In genomic region chr6:34106900-34107299, GRCh38 we compare ENCODE assay signal across 21 cellular contexts. TPM values are rescaled to one million over a fixed set of nuclear protein-coding genes. Genes with fewer than 3 reads are reported as not detected.
DNase-seq lines count a peak whose midpoint lies in the region; TF ChIP-seq lines count a peak whose summit lies in the region.
"Had no signal": no experiment of that assay in that cellular context is flagged by ENCODE, and none has a peak within 500 bp of the region (broad histone marks: within the 10 kb centered on the region; RNA-seq: fewer than 3 reads in every experiment).

No MANE protein-coding gene starts in this region.

- H3K4me1 ChIP-seq in HEK293 (ENCODE audit: control insufficient read depth, insufficient read depth, low read length) (no peaks in the 10 kb centered on the region), neuronal stem cell (ENCODE audit: control insufficient read depth in 2 of 2, insufficient read depth in 1 of 2, low read depth in 1 of 2, low read length in 2 of 2) (no peaks in the 10 kb centered on the region)
- H3K4me1 ChIP-seq in CD4-positive, alpha-beta memory T cell (ENCODE audit: insufficient read depth, low read length) = no peaks in the 10 kb centered on the region
- H3K4me1 ChIP-seq: BE2C, Caco-2 had no signal

- DNase-seq in ELF-1 (ENCODE audit: low read depth, low spot score) = peak; percentile 39
- peak; percentile 80 for DNase-seq in NCI-H69 (lab: John Stamatoyannopoulos, UW)
- DNase-seq in neuronal stem cell (ENCODE audit: low spot score) = no peak
- DNase-seq in central memory CD4-positive, alpha-beta T cell = no peak
- no peak for DNase-seq in NCI-H1092 (lab: John Stamatoyannopoulos, UW)
- DNase-seq in CD4-positive, alpha-beta memory T cell = no peak
- DNase-seq: 8988T; ACHN; BE2C; C1 segment of cervical spinal cord; Caco-2; Calu3; CD4-positive, CD25-positive, alpha-beta regulatory T cell; CD8-positive, alpha-beta T cell; DMS79 treated with DMSO at 0.1 percent for 48 hours; GDM1 had no signal

- H3K79me1 ChIP-seq in neuronal stem cell (ENCODE audit: low read depth, low read length) = no peaks in the 10 kb centered on the region

- H3K27ac ChIP-seq in HEK293 (ENCODE audit: extremely low read depth, low read depth, low read length) (no peak overlapping the region), neuronal stem cell (replicated peaks; ENCODE audit: low read length) (no peak overlapping the region)
- H3K27ac ChIP-seq in CD4-positive, alpha-beta memory T cell (ENCODE audit: low read depth, low read length) = no peak overlapping the region
- H3K27ac ChIP-seq: BLaER1 had no signal

- H3K23ac ChIP-seq in neuronal stem cell (ENCODE audit: low read depth, low read length, poor library complexity) = peak overlapping the region; percentile 38

- intact Hi-C loops in CD4-positive, alpha-beta memory T cell (cut with micrococcal nuclease) = no loop called here

- no peak overlapping the region for H3K18ac ChIP-seq in neuronal stem cell (ENCODE audit: low read length)

- H3K4me2 ChIP-seq in neuronal stem cell (ENCODE audit: insufficient read depth, low read length, poor library complexity, severe bottlenecking) = no peak overlapping the region
- H3K4me2 ChIP-seq: BLaER1 had no signal

- H2BK15ac ChIP-seq in neuronal stem cell (ENCODE audit: low read length) = no peak overlapping the region

- H3K27me3 Mint-ChIP-seq in CD4-positive, alpha-beta memory T cell = peaks cover 14 to 15% of the 10 kb centered on the region in 2 donors

- no peak for TF ChIP-seq CTCF in HEK293 (tag by site-specific recombination; IDR thresholded peaks at IDR 0.05)

- H3K36me3 ChIP-seq in HEK293 (ENCODE audit: control insufficient read depth in 2 of 2, insufficient read depth in 1 of 2, low read length in 2 of 2) (no peaks in the 10 kb centered on the region), neuronal stem cell (replicated peaks in 1 of 2; ENCODE audit: control insufficient read depth in 2 of 2, insufficient read depth in 2 of 2, low read length in 2 of 2) (no peaks in the 10 kb centered on the region)
- no peaks in the 10 kb centered on the region for H3K36me3 ChIP-seq in CD4-positive, alpha-beta memory T cell (ENCODE audit: insufficient read depth, low read length)
- H3K36me3 ChIP-seq: BE2C, BLaER1 had no signal

- H3K4ac ChIP-seq in neuronal stem cell (ENCODE audit: low read length) = no peak overlapping the region

- H3K9me3 Mint-ChIP-seq in CD4-positive, alpha-beta memory T cell = no peaks in the 10 kb centered on the region
- H3K9me3 Mint-ChIP-seq: CD14-positive monocyte; CD4-positive, CD25-positive, alpha-beta regulatory T cell; CD8-positive, alpha-beta T cell had no signal

- H3K9me3 ChIP-seq in HEK293 (ENCODE audit: control insufficient read depth, insufficient read depth, low read depth, low read length) (no peaks in the 10 kb centered on the region), neuronal stem cell (replicated peaks in 1 of 2; ENCODE audit: control insufficient read depth in 2 of 2, insufficient read depth in 1 of 2, low read depth in 1 of 2, low read length in 2 of 2) (peaks cover 0 to 2% of the 10 kb centered on the region in 2 donors)
- no peaks in the 10 kb centered on the region for H3K9me3 ChIP-seq in CD4-positive, alpha-beta memory T cell (ENCODE audit: control insufficient read depth in 1 of 2, low read length in 2 of 2)
- H3K9me3 ChIP-seq: BE2C, BLaER1, Caco-2 had no signal

- H4K91ac ChIP-seq in neuronal stem cell (ENCODE audit: low read depth, low read length, poor library complexity) = no peak overlapping the region

- H3K36me3 Mint-ChIP-seq in CD4-positive, alpha-beta memory T cell = no peaks in the 10 kb centered on the region
- H3K36me3 Mint-ChIP-seq: CD14-positive monocyte; CD4-positive, CD25-positive, alpha-beta regulatory T cell; CD8-positive, alpha-beta T cell had no signal

- H2BK5ac ChIP-seq in neuronal stem cell (ENCODE audit: low read length) = no peak overlapping the region

- no peaks in the 10 kb centered on the region for H3K4me1 Mint-ChIP-seq in CD4-positive, alpha-beta memory T cell
- H3K4me1 Mint-ChIP-seq: CD14-positive monocyte; CD4-positive, CD25-positive, alpha-beta regulatory T cell had no signal

- H2BK120ac ChIP-seq in neuronal stem cell (ENCODE audit: low read depth, low read length) = no peak overlapping the region

- H3K4me3 Mint-ChIP-seq in CD4-positive, alpha-beta memory T cell = no peak overlapping the region
- H3K4me3 Mint-ChIP-seq: CD14-positive monocyte; CD4-positive, CD25-positive, alpha-beta regulatory T cell; CD8-positive, alpha-beta T cell had no signal

- no peak overlapping the region for H3K4me3 ChIP-seq in HEK293 (ENCODE audit: low read depth, low read length)
- no peak overlapping the region for H3K4me3 ChIP-seq in neuronal stem cell (ENCODE audit: low read length in 2 of 2)
- no peak overlapping the region for H3K4me3 ChIP-seq in CD4-positive, alpha-beta memory T cell (ENCODE audit: low read length in 2 of 2)
- H3K4me3 ChIP-seq: BLaER1, GM12878 had no signal

- H3K27ac Mint-ChIP-seq in CD4-positive, alpha-beta memory T cell = no peak overlapping the region
- H3K27ac Mint-ChIP-seq: CD4-positive, CD25-positive, alpha-beta regulatory T cell; CD8-positive, alpha-beta T cell had no signal

- CTCF ChIA-PET in HEK293 (lab: Yijun Ruan, JAX) = interaction anchor here (0.7 kb wide), 2 partner anchors 8 to 405 kb away, joined by 3 read pairs; no protein-coding TSS in a partner anchor
- CTCF ChIA-PET in CD4-positive, alpha-beta memory T cell (lab: Charles Lee; ENCODE audit: partially characterized antibody) = no interaction called here

- no peak overlapping the region for H3K14ac ChIP-seq in neuronal stem cell (ENCODE audit: low read length)

- H2AFZ ChIP-seq in neuronal stem cell (ENCODE audit: low read length) = no peak overlapping the region

- no peak overlapping the region for H4K8ac ChIP-seq in neuronal stem cell (ENCODE audit: low read depth, low read length)

- peaks cover 0 to 44% (median 0%) of the 10 kb centered on the region in 3 experiments for H3K27me3 ChIP-seq in neuronal stem cell (ENCODE audit: control insufficient read depth in 3 of 3, insufficient read depth in 3 of 3, low read depth in 1 of 3, low read length in 3 of 3)
- H3K27me3 ChIP-seq in CD4-positive, alpha-beta memory T cell (ENCODE audit: insufficient read depth, low read length) = no peaks in the 10 kb centered on the region
- H3K27me3 ChIP-seq: BE2C, BLaER1 had no signal

- H2AK5ac ChIP-seq in neuronal stem cell (ENCODE audit: low read depth, low read length) = no peak overlapping the region

- POLR2A ChIA-PET in HEK293 (lab: Yijun Ruan, JAX) = interaction anchor here (0.6 kb wide), 1 partner anchor 405 kb away, joined by 5 read pairs; no protein-coding TSS in a partner anchor
- POLR2A ChIA-PET in CD4-positive, alpha-beta memory T cell (lab: Charles Lee; ENCODE audit: partially characterized antibody) = no interaction called here

- no peak overlapping the region for H3K9ac ChIP-seq in neuronal stem cell (ENCODE audit: low read depth, low read length, poor library complexity)
- H3K9ac ChIP-seq: BLaER1 had no signal

- no peak overlapping the region for H2BK12ac ChIP-seq in neuronal stem cell (ENCODE audit: low read length)

- WGBS in neuronal stem cell (ENCODE audit: extremely low coverage in 2 of 2, insufficient read length in 2 of 2, insufficient replicate concordance in 1 of 2), 2 donors = no CpG with 5 or more reads among the region's 5 CpGs

TF ChIP-seq in HEK293, 187 proteins besides CTCF, POLR2A, EP300 and RAD21:
- TF ChIP-seq ZNF426 (tag by site-specific recombination; IDR thresholded peaks at IDR 0.05) (no peak), ZNF791 (tag by site-specific recombination; IDR thresholded peaks at IDR 0.05) (no peak), ZNF521 (tag by site-specific recombination; IDR thresholded peaks at IDR 0.05) (no peak), ZNF23 (tag by site-specific recombination; IDR thresholded peaks at IDR 0.05; ENCODE audit: borderline replicate concordance) (no peak), GLIS1 (tag by site-specific recombination; IDR thresholded peaks at IDR 0.05) (peak; percentile 93), OSR2 (tag by site-specific recombination; IDR thresholded peaks at IDR 0.05) (no peak), ZNF248 (tag by site-specific recombination; IDR thresholded peaks at IDR 0.05) (no peak), ZNF146 (tag by site-specific recombination; IDR thresholded peaks at IDR 0.05) (no peak), ZEB2 (tag by site-specific recombination; IDR thresholded peaks at IDR 0.05) (no peak), ZIC2 (tag by site-specific recombination; IDR thresholded peaks at IDR 0.05) (peak; percentile 88)
- TF ChIP-seq, protein P1, sequence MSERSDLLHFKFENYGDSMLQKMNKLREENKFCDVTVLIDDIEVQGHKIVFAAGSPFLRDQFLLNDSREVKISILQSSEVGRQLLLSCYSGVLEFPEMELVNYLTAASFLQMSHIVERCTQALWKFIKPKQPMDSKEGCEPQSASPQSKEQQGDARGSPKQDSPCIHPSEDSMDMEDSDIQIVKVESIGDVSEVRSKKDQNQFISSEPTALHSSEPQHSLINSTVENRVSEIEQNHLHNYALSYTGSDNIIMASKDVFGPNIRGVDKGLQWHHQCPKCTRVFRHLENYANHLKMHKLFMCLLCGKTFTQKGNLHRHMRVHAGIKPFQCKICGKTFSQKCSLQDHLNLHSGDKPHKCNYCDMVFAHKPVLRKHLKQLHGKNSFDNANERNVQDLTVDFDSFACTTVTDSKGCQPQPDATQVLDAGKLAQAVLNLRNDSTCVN (tag by site-specific recombination; optimal IDR thresholded peaks at IDR 0.05) = no peak
- TF ChIP-seq, protein P2, sequence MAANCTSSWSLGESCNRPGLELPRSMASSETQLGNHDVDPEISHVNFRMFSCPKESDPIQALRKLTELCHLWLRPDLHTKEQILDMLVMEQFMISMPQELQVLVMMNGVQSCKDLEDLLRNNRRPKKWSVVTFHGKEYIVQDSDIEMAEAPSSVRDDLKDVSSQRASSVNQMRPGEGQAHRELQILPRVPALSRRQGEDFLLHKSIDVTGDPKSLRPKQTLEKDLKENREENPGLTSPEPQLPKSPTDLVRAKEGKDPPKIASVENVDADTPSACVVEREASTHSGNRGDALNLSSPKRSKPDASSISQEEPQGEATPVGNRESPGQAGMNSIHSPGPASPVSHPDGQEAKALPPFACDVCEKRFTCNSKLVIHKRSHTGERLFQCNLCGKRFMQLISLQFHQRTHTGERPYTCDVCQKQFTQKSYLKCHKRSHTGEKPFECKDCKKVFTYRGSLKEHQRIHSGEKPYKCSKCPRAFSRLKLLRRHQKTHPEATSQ (tag by site-specific recombination; IDR thresholded peaks at IDR 0.05) = no peak

RNA-seq across cellular contexts. Expression of gene GRM4, which starts 39.0 kb away (rescaled TPM):
- 0.20 TPM for polyA plus RNA-seq in neuronal stem cell (2013, experiment 1 of 2)
- polyA plus RNA-seq in neuronal stem cell (2013, experiment 2 of 2) = 0.22 TPM
- total RNA-seq in CD4-positive, alpha-beta memory T cell = under 1 TPM in 1 of 2 experiments, not detected in 1; 0.09 TPM
- not detected for polyA plus RNA-seq in CD4-positive, alpha-beta memory T cell
- total RNA-seq: Calu3; CD4-positive, CD25-positive, alpha-beta regulatory T cell had no signal
- polyA plus RNA-seq: AG04450; CD14-positive monocyte; CD4-positive, CD25-positive, alpha-beta regulatory T cell had no signal

Comparison
In these comparisons a context has a peak if more than half of its experiments do, and no peak if none do; other contexts are left out.
1. DNase-seq: peak in ELF-1 (single experiment) and NCI-H69 (single experiment); none in neuronal stem cell (single experiment), central memory CD4-positive, alpha-beta T cell (single experiment), NCI-H1092 (single experiment) and CD4-positive, alpha-beta memory T cell (0 of 5).